10 cellular contexts compared by ENCODE assay signal in the genomic region with DNA sequence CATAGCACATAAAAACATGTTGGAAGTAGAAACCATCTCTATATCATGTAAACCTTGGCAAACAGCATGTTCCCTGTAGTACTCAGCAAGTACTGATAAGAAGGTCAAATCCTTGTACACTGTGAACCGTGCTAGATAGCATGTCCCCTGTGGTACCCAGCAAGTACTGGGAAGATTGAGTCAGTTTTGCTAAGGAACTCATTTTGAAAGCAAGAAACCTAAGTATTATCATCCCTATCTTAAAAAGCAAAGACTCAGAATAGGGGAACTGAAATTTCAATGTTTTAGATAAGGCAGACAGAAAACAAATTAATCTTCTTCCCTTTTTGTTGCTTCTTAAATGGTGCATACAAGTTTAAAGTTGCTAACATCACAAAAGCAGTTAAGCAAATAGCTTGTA.
DNase-seq lines count a peak whose midpoint lies in the region; ATAC-seq and TF ChIP-seq lines count a peak whose summit lies in the region.
"Had no signal": no experiment of that assay in that cellular context is flagged by ENCODE, and none has a peak within 500 bp of the region (broad histone marks: within the 10 kb centered on the region; RNA-seq: fewer than 3 reads in every experiment).

No MANE protein-coding gene starts in this region.

- H3K4me1 ChIP-seq in uterus = no peaks in the 10 kb centered on the region

- no peak overlapping the region for H3K4me3 ChIP-seq in uterus

- H3K9me3 ChIP-seq in uterus = no peaks in the 10 kb centered on the region

- TF ChIP-seq CTCF in uterus (IDR thresholded peaks at IDR 0.05) = no peak

- no peak overlapping the region for H3K27ac ChIP-seq in uterus

- DNase-seq in uterus = no peak
- DNase-seq in putamen (ENCODE audit: low spot score) = no peak
- no peak for DNase-seq in activated CD4-positive, alpha-beta T cell treated with anti-CD3 and anti-CD28 coated beads, Interleukin-2, amount 50 U/mL, for 1 hour
- no peak for DNase-seq in GM19238 (ENCODE audit: insufficient read length, low spot score)
- DNase-seq: AML-193, NCI-H1417 had no signal

- no peak for TF ChIP-seq POLR2A in uterus (IDR thresholded peaks at IDR 0.05)

- ATAC-seq in GM18498 (IDR thresholded peaks at IDR 0.05; ENCODE audit: unreplicated experiment) (peak; percentile 94), GM19455 (IDR thresholded peaks at IDR 0.05; ENCODE audit: unreplicated experiment) (peak; percentile 92), HG02885 (IDR thresholded peaks at IDR 0.05; ENCODE audit: poor library complexity, unreplicated experiment) (peak; percentile 96), HG03575 (IDR thresholded peaks at IDR 0.05; ENCODE audit: extremely low read depth, insufficient number of reproducible peaks, low FRiP score, unreplicated experiment) (peak; percentile 93)

- H3K27me3 ChIP-seq in uterus = no peaks in the 10 kb centered on the region

- intact Hi-C loops in uterus (cut with DNase I; ENCODE audit: low total_unique reads) = no loop called here

- no peaks in the 10 kb centered on the region for H3K36me3 ChIP-seq in uterus
